In genomic region chr5:178107889-178108288, GRCh38 we compare ENCODE assay signal across 1 cellular context.
TF ChIP-seq lines count a peak whose summit lies in the region.

No MANE protein-coding gene starts in this region.

TF ChIP-seq in WTC11, 78 proteins besides CTCF, POLR2A, EP300 and RAD21 (continued from another document):
- TF ChIP-seq ZNF281 (CRISPR knock-in tag; IDR thresholded peaks at IDR 0.05) (no peak), IRF2 (CRISPR knock-in tag; IDR thresholded peaks at IDR 0.05; ENCODE audit: borderline replicate concordance, low read depth) (no peak)
TF ChIP-seq in WTC11: peak in this region for 1.
